15 cellular contexts compared by ENCODE assay signal in genomic region chr3:108329508-108329907, GRCh38. TPM values are rescaled to one million over a fixed set of nuclear protein-coding genes. Genes with fewer than 3 reads are reported as not detected.
"Had no signal": no experiment of that assay in that cellular context is flagged by ENCODE, and none has a peak within 500 bp of the region (broad histone marks: within the 10 kb centered on the region; RNA-seq: fewer than 3 reads in every experiment).

No MANE protein-coding gene starts in this region.

- H3K4me3 ChIP-seq: cardiac muscle cell, esophagus squamous epithelium, heart left ventricle, lung, right lobe of liver, testis, upper lobe of right lung had no signal

- ATAC-seq: heart left ventricle; naive thymus-derived CD4-positive, alpha-beta T cell; right lobe of liver; upper lobe of right lung had no signal

- H3K4me1 ChIP-seq: heart left ventricle, right lobe of liver, testis, upper lobe of right lung had no signal

- FAIRE-seq: astrocyte, frontal cortex had no signal

- H3K27me3 Mint-ChIP-seq: naive thymus-derived CD4-positive, alpha-beta T cell; progenitor cell of endocrine pancreas had no signal

- H3K27ac ChIP-seq: cardiac muscle cell, esophagus squamous epithelium, heart left ventricle, right lobe of liver, testis, upper lobe of right lung had no signal

- H3K9me3 ChIP-seq: esophagus squamous epithelium, heart left ventricle, right lobe of liver, testis, upper lobe of right lung had no signal

- H3K36me3 ChIP-seq: cardiac muscle cell, esophagus squamous epithelium, heart left ventricle, right lobe of liver, upper lobe of right lung had no signal

- H3K27me3 ChIP-seq: cardiac muscle cell, esophagus squamous epithelium, heart left ventricle, right lobe of liver, testis, upper lobe of right lung had no signal

- H3K27ac Mint-ChIP-seq: progenitor cell of endocrine pancreas had no signal

- DNase-seq: esophagus squamous epithelium; heart left ventricle; left colon; naive thymus-derived CD4-positive, alpha-beta T cell; right lobe of liver; stimulated activated CD4-positive, alpha-beta T cell treated with anti-CD3 and anti-CD28 coated beads, Interleukin-2, amount 100 ng/mL, for 24 hours; stimulated activated naive CD4-positive, alpha-beta T cell treated with Interleukin-2 at 50 U/mL for 16 hours; T-helper 9 cell; testis; upper lobe of right lung had no signal

RNA-seq across cellular contexts. Expression of gene HHLA2, which starts 33.2 kb away (rescaled TPM):
- total RNA-seq: astrocyte, esophagus squamous epithelium, frontal cortex, heart left ventricle, progenitor cell of endocrine pancreas, right lobe of liver had no signal
- polyA plus RNA-seq: cardiac muscle cell had no signal
